In the genomic region with DNA sequence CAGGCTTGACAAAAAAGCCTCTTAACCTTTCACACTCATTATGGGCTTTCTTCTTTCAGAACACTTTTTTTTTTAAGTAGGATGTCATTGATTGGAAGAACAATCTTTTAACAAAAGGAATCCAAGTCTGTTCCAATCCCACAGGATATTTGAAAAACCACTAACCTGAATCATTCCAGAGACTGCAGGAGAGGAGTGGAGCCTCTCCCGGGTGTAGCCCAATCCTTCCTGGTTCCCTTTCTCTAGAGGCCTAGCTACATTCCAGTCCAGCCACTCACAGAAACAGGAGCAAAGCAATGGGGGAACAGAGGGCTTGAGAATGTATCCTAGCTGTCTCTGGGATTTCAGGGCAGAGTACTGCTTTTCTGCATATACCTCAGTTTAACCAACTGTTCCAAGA, we compare ENCODE assay signal across 15 cellular contexts. TPM values are rescaled to one million over a fixed set of nuclear protein-coding genes. Genes with fewer than 3 reads are reported as not detected.
DNase-seq lines count a peak whose midpoint lies in the region; ATAC-seq, FAIRE-seq and TF ChIP-seq lines count a peak whose summit lies in the region.
"Had no signal": no experiment of that assay in that cellular context is flagged by ENCODE, and none has a peak within 500 bp of the region (broad histone marks: within the 10 kb centered on the region; RNA-seq: fewer than 3 reads in every experiment).

No MANE protein-coding gene starts in this region.

- H3K9me1 ChIP-seq in endothelial cell of umbilical vein (replicated peaks; ENCODE audit: control insufficient read depth, extremely low read depth, insufficient read depth, low read length): no peaks in the 10 kb centered on the region

- H3K36me3 ChIP-seq in NT2/D1 (ENCODE audit: insufficient read depth, insufficient read length, low read length): peaks cover 16% of the 10 kb centered on the region
- no peaks in the 10 kb centered on the region for H3K36me3 ChIP-seq in endothelial cell of umbilical vein (ENCODE audit: control insufficient read depth in 2 of 2, extremely low read depth in 1 of 2, insufficient read depth in 2 of 2, low read length in 2 of 2)
- H3K36me3 ChIP-seq in neural progenitor cell: no peaks in the 10 kb centered on the region

- BruUV-seq in endothelial cell of umbilical vein (replicated peaks; lab: Mats Ljungman, UMichigan): no TSS peak

- no peak overlapping the region for H3K4me2 ChIP-seq in endothelial cell of umbilical vein (ENCODE audit: insufficient read depth, low read length)
- H3K4me2 ChIP-seq in neural progenitor cell: no peak overlapping the region

- H3K9me3 Mint-ChIP-seq in neural progenitor cell: no peaks in the 10 kb centered on the region
- H3K9me3 Mint-ChIP-seq: central memory CD8-positive, alpha-beta T cell had no signal

- no peaks in the 10 kb centered on the region for H3K36me3 Mint-ChIP-seq in neural progenitor cell

- peak overlapping the region; percentile 1 for H3K9ac ChIP-seq in NT2/D1 (ENCODE audit: insufficient read length, low read depth)
- no peak overlapping the region for H3K9ac ChIP-seq in endothelial cell of umbilical vein (replicated peaks; ENCODE audit: extremely low read depth, insufficient read depth, low read length)
- no peak overlapping the region for H3K9ac ChIP-seq in neural progenitor cell

- DNase-seq in EL (peak; percentile 58), NT2/D1 (ENCODE audit: low read depth, low spot score) (no peak), endothelial cell of umbilical vein (ENCODE audit: low read depth, low spot score) (no peak), neural progenitor cell (ENCODE audit: low spot score) (peak; percentile 34), middle frontal gyrus (ENCODE audit: extremely low spot score, low spot score) (no peak), hypothalamus (lab: John Stamatoyannopoulos, UW) (no peak)
- DNase-seq: activated CD4-positive, alpha-beta T cell treated with anti-CD3 and anti-CD28 coated beads for 36 hours; activated effector memory CD4-positive, alpha-beta T cell treated with Interleukin-2 at 50 U/mL for 16 hours; left colon; NCI-H1417 treated with DMSO at 0.1 percent for 48 hours; NCI-H748 treated with DMSO at 0.1 percent for 48 hours had no signal

- no peaks in the 10 kb centered on the region for H3K27me3 Mint-ChIP-seq in neural progenitor cell (ENCODE audit: insufficient read depth, low read depth)
- H3K27me3 Mint-ChIP-seq: central memory CD8-positive, alpha-beta T cell had no signal

- H3K9me3 ChIP-seq in NT2/D1 (ENCODE audit: insufficient read depth, low read length) (no peaks in the 10 kb centered on the region), endothelial cell of umbilical vein (replicated peaks; ENCODE audit: control insufficient read depth, insufficient read depth, low read length) (no peaks in the 10 kb centered on the region), neural progenitor cell (ENCODE audit: low read depth) (no peaks in the 10 kb centered on the region)

- H3K79me2 ChIP-seq in endothelial cell of umbilical vein (ENCODE audit: control insufficient read depth, insufficient read depth, low read length): no peaks in the 10 kb centered on the region
- no peaks in the 10 kb centered on the region for H3K79me2 ChIP-seq in neural progenitor cell (ENCODE audit: low read depth)

- FAIRE-seq in endothelial cell of umbilical vein (lab: Jason Lieb, UNC): peak; percentile 49

- dilution Hi-C loops in endothelial cell of umbilical vein (cut with MboI; ENCODE audit: extremely low pct_ligation_motif_present, low sequenced_read_pairs): no loop called here

- no peak overlapping the region for H3K4me3 ChIP-seq in NT2/D1 (ENCODE audit: insufficient read length, low read depth)
- H3K4me3 ChIP-seq in endothelial cell of umbilical vein (replicated peaks in 1 of 3; ENCODE audit: insufficient read depth in 1 of 3, low read depth in 1 of 3, low read length in 3 of 3): no peak overlapping the region
- no peak overlapping the region for H3K4me3 ChIP-seq in neural progenitor cell

- intact Hi-C loops in endothelial cell of umbilical vein (cut with micrococcal nuclease): no loop called here

- H3K27ac ChIP-seq in endothelial cell of umbilical vein (ENCODE audit: insufficient read depth, low read depth, low read length) (no peak overlapping the region), neural progenitor cell (no peak overlapping the region)
- H3K27ac ChIP-seq: C4-2B had no signal

- H2AFZ ChIP-seq in endothelial cell of umbilical vein (ENCODE audit: low read depth, low read length) (no peak overlapping the region), neural progenitor cell (replicated peaks) (peak overlapping the region; percentile 69)

- H4K20me1 ChIP-seq in endothelial cell of umbilical vein (replicated peaks; ENCODE audit: control insufficient read depth, extremely low read depth, insufficient read depth, low read length) (no peaks in the 10 kb centered on the region), neural progenitor cell (ENCODE audit: low read depth) (no peaks in the 10 kb centered on the region)

- H3K27ac Mint-ChIP-seq in neural progenitor cell: peak overlapping the region; percentile 74
- H3K27ac Mint-ChIP-seq: activated CD4-positive, alpha-beta T cell treated with anti-CD3 and anti-CD28 coated beads for 36 hours had no signal

- TF ChIP-seq CTCF in endothelial cell of umbilical vein (IDR thresholded peaks at IDR 0.05; ENCODE audit: extremely low read depth in 1 of 2, insufficient read depth in 1 of 2, low read depth in 1 of 2, low read length in 2 of 2) (no peak), neural progenitor cell (IDR thresholded peaks at IDR 0.05) (no peak)

- CTCF ChIA-PET in endothelial cell of umbilical vein (lab: Charles Lee): interaction anchor here (0.8 to 5.3 kb wide), 18 partner anchors 11 to 390 kb away, joined by 4 to 311 read pairs (median 17); a partner anchor contains a TSS

- peaks cover 10% of the 10 kb centered on the region for H3F3A ChIP-seq in neural progenitor cell (ENCODE audit: low read depth)

- H3K4me1 Mint-ChIP-seq in neural progenitor cell: peaks cover 8% of the 10 kb centered on the region
- H3K4me1 Mint-ChIP-seq: activated CD4-positive, alpha-beta T cell treated with anti-CD3 and anti-CD28 coated beads for 36 hours; central memory CD8-positive, alpha-beta T cell had no signal

- H3K4me3 Mint-ChIP-seq in neural progenitor cell: no peak overlapping the region
- H3K4me3 Mint-ChIP-seq: activated CD4-positive, alpha-beta T cell treated with anti-CD3 and anti-CD28 coated beads for 36 hours; central memory CD8-positive, alpha-beta T cell had no signal

- POLR2A ChIA-PET in endothelial cell of umbilical vein (lab: Charles Lee): interaction anchor here (1.2 kb wide), 1 partner anchor 34 kb away, joined by 4 read pairs; no protein-coding TSS in a partner anchor

- no peak for TF ChIP-seq POLR2A in endothelial cell of umbilical vein (IDR thresholded peaks at IDR 0.05; ENCODE audit: low read depth, low read length)

- H3K4me1 ChIP-seq in NT2/D1 (ENCODE audit: insufficient read depth, insufficient read length) (peaks cover 2% of the 10 kb centered on the region), endothelial cell of umbilical vein (ENCODE audit: control insufficient read depth, extremely low read depth, insufficient read depth, low read length) (no peaks in the 10 kb centered on the region), neural progenitor cell (peaks cover 12% of the 10 kb centered on the region)

- H3K27me3 ChIP-seq in NT2/D1 (ENCODE audit: insufficient read depth, insufficient read length) (no peaks in the 10 kb centered on the region), endothelial cell of umbilical vein (ENCODE audit: control insufficient read depth in 2 of 2, insufficient read depth in 2 of 2, low read length in 2 of 2) (peaks cover 0 to 5% of the 10 kb centered on the region in 2 experiments), neural progenitor cell (no peaks in the 10 kb centered on the region)

- no peak for ATAC-seq in HG03135 (IDR thresholded peaks at IDR 0.05; ENCODE audit: unreplicated experiment)
- ATAC-seq in HG03045 (IDR thresholded peaks at IDR 0.05; ENCODE audit: unreplicated experiment): no peak
- ATAC-seq: activated CD4-positive, alpha-beta T cell treated with anti-CD3 and anti-CD28 coated beads for 36 hours; left colon had no signal

TF ChIP-seq in endothelial cell of umbilical vein, 7 proteins besides CTCF, POLR2A, EP300 and RAD21 (continues in another document):
- no peak for TF ChIP-seq POLR2AphosphoS5 (IDR thresholded peaks at IDR 0.05; ENCODE audit: insufficient read depth, low read depth, low read length)
- no peak for TF ChIP-seq JUN (IDR thresholded peaks at IDR 0.05; ENCODE audit: borderline replicate concordance, insufficient read depth, insufficient read length, low read depth)

RNA-seq across cellular contexts. Expression of a gene that starts 4.3 kb away (rescaled TPM):
- total RNA-seq in endothelial cell of umbilical vein (not detected in 2 replicates), neural progenitor cell (ENCODE audit: low replicate concordance) (0.25 TPM in 1 of 2 replicates, not detected in the other)
- 0.29 and 0.39 TPM in 2 replicates for polyA plus RNA-seq in endothelial cell of umbilical vein
- polyA plus RNA-seq in endothelial cell of umbilical vein (2011; cell fraction: cytosol; rRNA removed): 0.15 and 0.24 TPM in 2 replicates
- polyA plus RNA-seq in endothelial cell of umbilical vein (2011; cell fraction: nucleus; rRNA removed): 0.24 and 0.50 TPM in 2 replicates
- polyA plus RNA-seq in endothelial cell of umbilical vein (2012): not detected in 2 replicates
- not detected in 2 replicates for polyA minus RNA-seq in endothelial cell of umbilical vein
- polyA minus RNA-seq in endothelial cell of umbilical vein (2011; cell fraction: cytosol; rRNA and poly(A)+ RNA removed): 97.5 TPM
- polyA minus RNA-seq in endothelial cell of umbilical vein (2011; cell fraction: nucleus; rRNA and poly(A)+ RNA removed): 1.0 and 1.5 TPM in 2 replicates
- total RNA-seq: activated CD4-positive, alpha-beta T cell treated with anti-CD3 and anti-CD28 coated beads for 36 hours had no signal

RNA-seq across cellular contexts. Expression of a gene that starts 39.4 kb away (rescaled TPM):
- total RNA-seq in endothelial cell of umbilical vein (64.3 and 92.6 TPM in 2 replicates), neural progenitor cell (ENCODE audit: low replicate concordance) (113 and 131 TPM in 2 replicates)
- 29.9 and 35.5 TPM in 2 replicates for polyA plus RNA-seq in endothelial cell of umbilical vein
- 16.7 and 19.2 TPM in 2 replicates for polyA plus RNA-seq in endothelial cell of umbilical vein (2011; cell fraction: cytosol; rRNA removed)
- polyA plus RNA-seq in endothelial cell of umbilical vein (2011; cell fraction: nucleus; rRNA removed): 252 and 344 TPM in 2 replicates
- polyA plus RNA-seq in endothelial cell of umbilical vein (2012): 53.7 and 65.0 TPM in 2 replicates
- 94.4 and 95.7 TPM in 2 replicates for polyA minus RNA-seq in endothelial cell of umbilical vein
- 106 TPM for polyA minus RNA-seq in endothelial cell of umbilical vein (2011; cell fraction: cytosol; rRNA and poly(A)+ RNA removed)
- 116 and 148 TPM in 2 replicates for polyA minus RNA-seq in endothelial cell of umbilical vein (2011; cell fraction: nucleus; rRNA and poly(A)+ RNA removed)

RNA-seq across cellular contexts. Expression of a gene that starts 45.7 kb away (rescaled TPM):
- total RNA-seq in endothelial cell of umbilical vein: not detected in 2 replicates
- not detected in 2 replicates for polyA plus RNA-seq in endothelial cell of umbilical vein
- not detected in 2 replicates for polyA plus RNA-seq in endothelial cell of umbilical vein (2011; cell fraction: cytosol; rRNA removed)
- polyA plus RNA-seq in endothelial cell of umbilical vein (2011; cell fraction: nucleus; rRNA removed): not detected in 2 replicates
- not detected in 2 replicates for polyA plus RNA-seq in endothelial cell of umbilical vein (2012)
- polyA minus RNA-seq in endothelial cell of umbilical vein: not detected in 2 replicates
- not detected for polyA minus RNA-seq in endothelial cell of umbilical vein (2011; cell fraction: cytosol; rRNA and poly(A)+ RNA removed)
- not detected in 2 replicates for polyA minus RNA-seq in endothelial cell of umbilical vein (2011; cell fraction: nucleus; rRNA and poly(A)+ RNA removed)
- not detected in 2 replicates for total RNA-seq in neural progenitor cell (ENCODE audit: low replicate concordance)
- total RNA-seq: activated CD4-positive, alpha-beta T cell treated with anti-CD3 and anti-CD28 coated beads for 36 hours; left colon had no signal

Comparison
In these comparisons a context has a peak if more than half of its experiments do, and no peak if none do; other contexts are left out.
1. DNase-seq: peak in EL (single experiment) and neural progenitor cell (single experiment); none in NT2/D1 (single experiment), endothelial cell of umbilical vein (single experiment), middle frontal gyrus (single experiment) and hypothalamus (0 of 51).